In the genomic region with DNA sequence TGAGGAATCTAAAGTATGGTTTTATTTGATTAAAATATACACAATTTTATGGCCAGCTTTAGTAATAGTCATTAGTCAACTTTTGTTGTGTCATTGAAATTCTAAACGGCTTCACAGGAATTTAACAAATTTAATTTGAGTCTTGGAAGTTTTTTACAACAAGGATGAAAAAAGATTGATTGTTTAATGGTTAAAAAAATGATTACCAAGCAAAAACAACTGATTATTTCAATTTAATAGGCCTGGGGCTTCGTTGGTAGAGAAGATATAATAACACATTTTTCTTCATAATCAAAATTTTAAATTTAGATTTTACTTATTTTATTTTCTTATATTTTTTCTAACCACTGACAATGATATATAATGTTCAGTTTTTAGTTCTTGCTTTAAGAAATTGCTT, we compare ENCODE assay signal across 1 cellular context.
TF ChIP-seq lines count a peak whose summit lies in the region.

No MANE protein-coding gene starts in this region.

TF ChIP-seq in HepG2, 621 proteins besides CTCF, POLR2A, EP300 and RAD21 (continued from another document):
- TF ChIP-seq, protein P1, sequence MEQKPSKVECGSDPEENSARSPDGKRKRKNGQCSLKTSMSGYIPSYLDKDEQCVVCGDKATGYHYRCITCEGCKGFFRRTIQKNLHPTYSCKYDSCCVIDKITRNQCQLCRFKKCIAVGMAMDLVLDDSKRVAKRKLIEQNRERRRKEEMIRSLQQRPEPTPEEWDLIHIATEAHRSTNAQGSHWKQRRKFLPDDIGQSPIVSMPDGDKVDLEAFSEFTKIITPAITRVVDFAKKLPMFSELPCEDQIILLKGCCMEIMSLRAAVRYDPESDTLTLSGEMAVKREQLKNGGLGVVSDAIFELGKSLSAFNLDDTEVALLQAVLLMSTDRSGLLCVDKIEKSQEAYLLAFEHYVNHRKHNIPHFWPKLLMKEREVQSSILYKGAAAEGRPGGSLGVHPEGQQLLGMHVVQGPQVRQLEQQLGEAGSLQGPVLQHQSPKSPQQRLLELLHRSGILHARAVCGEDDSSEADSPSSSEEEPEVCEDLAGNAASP (CRISPR knock-in tag; IDR thresholded peaks at IDR 0.05; ENCODE audit: borderline replicate concordance), result no peak
- TF ChIP-seq MAFK (conservative IDR thresholded peaks at IDR 0.05 in 1 of 2, IDR thresholded peaks at IDR 0.05 in 1 of 2; ENCODE audit: low read length in 2 of 2) (peak; percentile 46 to 74), ZNF44 (CRISPR knock-in tag; IDR thresholded peaks at IDR 0.05) (no peak), ZBTB42 (CRISPR knock-in tag; IDR thresholded peaks at IDR 0.05) (no peak), POLR2AphosphoS5 (IDR thresholded peaks at IDR 0.05; ENCODE audit: low read depth, low read length) (no peak), MAFF (IDR thresholded peaks at IDR 0.05; ENCODE audit: low read depth, low read length) (peak; percentile 63), JARID2 (CRISPR knock-in tag; IDR thresholded peaks at IDR 0.05; ENCODE audit: insufficient replicate concordance) (no peak)
- TF ChIP-seq, protein P2, sequence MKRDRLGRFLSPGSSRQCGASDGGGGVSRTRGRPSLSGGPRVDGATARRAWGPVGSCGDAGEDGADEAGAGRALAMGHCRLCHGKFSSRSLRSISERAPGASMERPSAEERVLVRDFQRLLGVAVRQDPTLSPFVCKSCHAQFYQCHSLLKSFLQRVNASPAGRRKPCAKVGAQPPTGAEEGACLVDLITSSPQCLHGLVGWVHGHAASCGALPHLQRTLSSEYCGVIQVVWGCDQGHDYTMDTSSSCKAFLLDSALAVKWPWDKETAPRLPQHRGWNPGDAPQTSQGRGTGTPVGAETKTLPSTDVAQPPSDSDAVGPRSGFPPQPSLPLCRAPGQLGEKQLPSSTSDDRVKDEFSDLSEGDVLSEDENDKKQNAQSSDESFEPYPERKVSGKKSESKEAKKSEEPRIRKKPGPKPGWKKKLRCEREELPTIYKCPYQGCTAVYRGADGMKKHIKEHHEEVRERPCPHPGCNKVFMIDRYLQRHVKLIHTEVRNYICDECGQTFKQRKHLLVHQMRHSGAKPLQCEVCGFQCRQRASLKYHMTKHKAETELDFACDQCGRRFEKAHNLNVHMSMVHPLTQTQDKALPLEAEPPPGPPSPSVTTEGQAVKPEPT (CRISPR knock-in tag; IDR thresholded peaks at IDR 0.05; ENCODE audit: low read depth), result no peak
- TF ChIP-seq, protein P3, sequence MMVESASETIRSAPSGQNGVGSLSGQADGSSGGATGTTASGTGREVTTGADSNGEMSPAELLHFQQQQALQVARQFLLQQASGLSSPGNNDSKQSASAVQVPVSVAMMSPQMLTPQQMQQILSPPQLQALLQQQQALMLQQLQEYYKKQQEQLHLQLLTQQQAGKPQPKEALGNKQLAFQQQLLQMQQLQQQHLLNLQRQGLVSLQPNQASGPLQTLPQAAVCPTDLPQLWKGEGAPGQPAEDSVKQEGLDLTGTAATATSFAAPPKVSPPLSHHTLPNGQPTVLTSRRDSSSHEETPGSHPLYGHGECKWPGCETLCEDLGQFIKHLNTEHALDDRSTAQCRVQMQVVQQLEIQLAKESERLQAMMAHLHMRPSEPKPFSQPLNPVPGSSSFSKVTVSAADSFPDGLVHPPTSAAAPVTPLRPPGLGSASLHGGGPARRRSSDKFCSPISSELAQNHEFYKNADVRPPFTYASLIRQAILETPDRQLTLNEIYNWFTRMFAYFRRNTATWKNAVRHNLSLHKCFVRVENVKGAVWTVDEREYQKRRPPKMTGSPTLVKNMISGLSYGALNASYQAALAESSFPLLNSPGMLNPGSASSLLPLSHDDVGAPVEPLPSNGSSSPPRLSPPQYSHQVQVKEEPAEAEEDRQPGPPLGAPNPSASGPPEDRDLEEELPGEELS (CRISPR knock-in tag; IDR thresholded peaks at IDR 0.05), result no peak
